In the genomic region with DNA sequence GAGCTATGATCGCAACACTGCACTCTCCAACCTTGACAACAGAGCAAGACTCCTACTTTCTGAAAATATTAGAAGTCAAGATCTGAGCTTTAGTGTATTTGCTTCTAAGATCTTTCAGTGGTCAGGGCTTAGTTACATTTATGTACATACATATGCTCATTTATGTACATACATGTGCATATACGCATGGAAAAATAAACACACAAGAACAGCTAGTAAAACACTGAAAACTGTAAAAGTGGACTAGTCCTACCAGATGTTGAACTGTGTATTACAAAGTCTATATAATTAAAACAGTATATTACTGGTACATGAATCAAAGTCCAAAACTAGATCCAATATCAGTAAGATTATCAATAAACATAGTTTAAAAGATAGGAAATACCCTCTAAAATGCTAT, we compare ENCODE assay signal across 21 cellular contexts. TPM values are rescaled to one million over a fixed set of nuclear protein-coding genes. Genes with fewer than 3 reads are reported as not detected.
A peak's percentile ranks its signal among the peaks of the same experiment; 100 is the strongest.
DNase-seq lines count a peak whose midpoint lies in the region; ATAC-seq, FAIRE-seq and TF ChIP-seq lines count a peak whose summit lies in the region.
"Had no signal": no experiment of that assay in that cellular context is flagged by ENCODE, and none has a peak within 500 bp of the region (broad histone marks: within the 10 kb centered on the region; RNA-seq: fewer than 3 reads in every experiment).

No MANE protein-coding gene starts in this region.

- TF ChIP-seq EP300 in A549 (IDR thresholded peaks at IDR 0.05): no peak

- no peak overlapping the region for H3K9ac ChIP-seq in astrocyte (ENCODE audit: low read length)

- H3K27me3 ChIP-seq in astrocyte (ENCODE audit: insufficient read depth, low read length) (no peaks in the 10 kb centered on the region), body of pancreas (no peaks in the 10 kb centered on the region)

- H3K27ac Mint-ChIP-seq in astrocyte (ENCODE audit: unreplicated experiment) (peak overlapping the region; percentile 41), memory B cell (peak overlapping the region; percentile 60)
- H3K27ac Mint-ChIP-seq in natural killer cell treated with Interleukin-12 subunit alpha and Interleukin-12 subunit beta and Interleukin-15 and Interleukin-18, amount 100 ng/mL, for 72 hours: no peak overlapping the region
- H3K27ac Mint-ChIP-seq: B cell had no signal

- H3K36me3 Mint-ChIP-seq in astrocyte (ENCODE audit: low read depth, unreplicated experiment) (peaks cover 21% of the 10 kb centered on the region), memory B cell (peaks cover 16% of the 10 kb centered on the region)
- H3K36me3 Mint-ChIP-seq in natural killer cell treated with Interleukin-12 subunit alpha and Interleukin-12 subunit beta and Interleukin-15 and Interleukin-18, amount 100 ng/mL, for 72 hours: peaks cover 21% of the 10 kb centered on the region

- DNase-seq in A549 (ENCODE audit: low read depth in 1 of 2, low spot score in 1 of 2) (no peak), H54 (ENCODE audit: insufficient read length, low spot score) (no peak), astrocyte (ENCODE audit: low read depth) (no peak), memory B cell (ENCODE audit: low spot score in 2 of 2) (no peak), body of pancreas (no peak), GM13976 (ENCODE audit: low spot score) (no peak), SHP77 (lab: John Stamatoyannopoulos, UW) (no peak)
- DNase-seq in natural killer cell treated with Interleukin-12 subunit alpha and Interleukin-12 subunit beta and Interleukin-15 and Interleukin-18, amount 100 ng/mL, for 72 hours (ENCODE audit: low spot score): no peak
- DNase-seq: C1 segment of cervical spinal cord; CD4-positive, alpha-beta memory T cell; COR-L47; DMS153; DMS79 treated with DMSO at 0.1 percent for 48 hours; EL; GOT3 had no signal

- no peak for TF ChIP-seq RAD21 in A549 (conservative IDR thresholded peaks at IDR 0.05 in 1 of 2, IDR thresholded peaks at IDR 0.05 in 1 of 2)

- no peak overlapping the region for H3K4me2 ChIP-seq in A549
- H3K4me2 ChIP-seq in astrocyte (ENCODE audit: low read length): no peak overlapping the region

- H3K9me3 ChIP-seq in A549 (no peaks in the 10 kb centered on the region), astrocyte (ENCODE audit: insufficient read depth, low read depth, low read length) (no peaks in the 10 kb centered on the region), body of pancreas (no peaks in the 10 kb centered on the region)
- H3K9me3 ChIP-seq: HAP-1 had no signal

- ATAC-seq in A549 (no peak), memory B cell (ENCODE audit: low read depth) (no peak), body of pancreas (no peak)
- no peak for ATAC-seq in natural killer cell treated with Interleukin-12 subunit alpha and Interleukin-12 subunit beta and Interleukin-15 and Interleukin-18, amount 100 ng/mL, for 72 hours

- H2AFZ ChIP-seq in astrocyte (ENCODE audit: low read depth, low read length): no peak overlapping the region

- CTCF ChIA-PET in A549 (lab: Yijun Ruan, JAX): interaction anchor here (0.6 to 1.3 kb wide), 4 partner anchors 9 to 158 kb away, joined by 3 to 4 read pairs (median 3); no protein-coding TSS in a partner anchor

- 61% methylated on average over 2 of the region's 2 CpGs for WGBS in A549 (ENCODE audit: missing lambda C conversion rate)
- WGBS in body of pancreas, 2 donors: 46 to 48% methylated on average over 2 of the region's 2 CpGs

- TF ChIP-seq CTCF in A549 (IDR thresholded peaks at IDR 0.05): no peak
- no peak for TF ChIP-seq CTCF in astrocyte (IDR thresholded peaks at IDR 0.05; ENCODE audit: insufficient read depth, low read depth, low read length)
- no peak for TF ChIP-seq CTCF in body of pancreas (IDR thresholded peaks at IDR 0.05)
- TF ChIP-seq CTCF in GM13976 (IDR thresholded peaks at IDR 0.05; ENCODE audit: borderline replicate concordance, control extremely low read depth, extremely low read depth, insufficient read depth, missing control alignments): no peak

- POLR2A ChIA-PET in A549 (lab: Yijun Ruan, JAX): interaction anchor here (1.5 kb wide), 1 partner anchor 60 kb away, joined by 4 read pairs; a partner anchor contains a TSS

- TF ChIP-seq POLR2A in A549 (IDR thresholded peaks at IDR 0.05; ENCODE audit: low read length) (no peak), H54 (IDR thresholded peaks at IDR 0.05; ENCODE audit: low read depth, low read length) (no peak), body of pancreas (IDR thresholded peaks at IDR 0.05) (no peak)

- H3K9me3 Mint-ChIP-seq in astrocyte (ENCODE audit: unreplicated experiment): no peaks in the 10 kb centered on the region
- H3K9me3 Mint-ChIP-seq in memory B cell: no peaks in the 10 kb centered on the region
- no peaks in the 10 kb centered on the region for H3K9me3 Mint-ChIP-seq in natural killer cell treated with Interleukin-12 subunit alpha and Interleukin-12 subunit beta and Interleukin-15 and Interleukin-18, amount 100 ng/mL, for 72 hours
- H3K9me3 Mint-ChIP-seq: CD4-positive, alpha-beta memory T cell had no signal

- H3K27me3 Mint-ChIP-seq in astrocyte (ENCODE audit: low read depth, unreplicated experiment) (no peaks in the 10 kb centered on the region), memory B cell (no peaks in the 10 kb centered on the region)
- H3K27me3 Mint-ChIP-seq in natural killer cell treated with Interleukin-12 subunit alpha and Interleukin-12 subunit beta and Interleukin-15 and Interleukin-18, amount 100 ng/mL, for 72 hours: no peaks in the 10 kb centered on the region
- H3K27me3 Mint-ChIP-seq: B cell; CD4-positive, alpha-beta memory T cell had no signal

- peaks cover 47% of the 10 kb centered on the region for H3K79me2 ChIP-seq in astrocyte (ENCODE audit: insufficient read depth, low read length)

- H3K4me3 ChIP-seq in A549 (no peak overlapping the region), astrocyte (ENCODE audit: insufficient read depth, low read depth, low read length) (no peak overlapping the region), body of pancreas (no peak overlapping the region)
- H3K4me3 ChIP-seq: HAP-1 had no signal

- H3K27ac ChIP-seq in A549 (no peak overlapping the region), astrocyte (ENCODE audit: low read depth, low read length) (no peak overlapping the region), body of pancreas (no peak overlapping the region)
- H3K27ac ChIP-seq: HL-60 had no signal

- peaks cover 18% of the 10 kb centered on the region for H3K4me1 Mint-ChIP-seq in astrocyte (ENCODE audit: low read depth, unreplicated experiment)
- H3K4me1 Mint-ChIP-seq in memory B cell: peaks cover 10% of the 10 kb centered on the region
- H3K4me1 Mint-ChIP-seq in natural killer cell treated with Interleukin-12 subunit alpha and Interleukin-12 subunit beta and Interleukin-15 and Interleukin-18, amount 100 ng/mL, for 72 hours (ENCODE audit: low read depth in 2 of 2): no peaks in the 10 kb centered on the region

- peaks cover 46% of the 10 kb centered on the region for H4K20me1 ChIP-seq in astrocyte (ENCODE audit: insufficient read depth, low read length)

- H3K4me1 ChIP-seq in A549 (no peaks in the 10 kb centered on the region), astrocyte (ENCODE audit: insufficient read depth, low read length) (peaks cover 8% of the 10 kb centered on the region), body of pancreas (no peaks in the 10 kb centered on the region)
- H3K4me1 ChIP-seq: HAP-1 had no signal

- intact Hi-C loops in body of pancreas (cut with DNase I): no loop called here

- FAIRE-seq in A549 (lab: Jason Lieb, UNC) (peak; percentile 39), H54 (lab: Jason Lieb, UNC) (peak; percentile 55), astrocyte (lab: Jason Lieb, UNC) (no peak)
- FAIRE-seq: D721Med, G401.6, GM12891 had no signal

- in situ Hi-C loops in GM13976 (cut with MboI; ENCODE audit: low sequenced_read_pairs, unreplicated experiment): no loop called here

- H3K36me3 ChIP-seq in astrocyte (ENCODE audit: insufficient read depth, low read length): peaks cover 91% of the 10 kb centered on the region
- peaks cover 16 to 49% of the 10 kb centered on the region in 2 donors for H3K36me3 ChIP-seq in body of pancreas (replicated peaks in 1 of 2; ENCODE audit: insufficient read depth in 1 of 2, low read depth in 2 of 2)

- no peak overlapping the region for H3K4me3 Mint-ChIP-seq in astrocyte (ENCODE audit: unreplicated experiment)
- no peak overlapping the region for H3K4me3 Mint-ChIP-seq in memory B cell
- H3K4me3 Mint-ChIP-seq in natural killer cell treated with Interleukin-12 subunit alpha and Interleukin-12 subunit beta and Interleukin-15 and Interleukin-18, amount 100 ng/mL, for 72 hours: no peak overlapping the region
- H3K4me3 Mint-ChIP-seq: B cell; CD4-positive, alpha-beta memory T cell had no signal

TF ChIP-seq in A549, 52 proteins besides CTCF, POLR2A, EP300 and RAD21 (continues in another document):
- no peak for TF ChIP-seq CBX8 (IDR thresholded peaks at IDR 0.05)
- no peak for TF ChIP-seq HDAC2 (IDR thresholded peaks at IDR 0.05)

RNA-seq across cellular contexts. Expression of a gene that starts 28.3 kb away (rescaled TPM):
- 169 and 171 TPM in 2 replicates for polyA plus RNA-seq in A549 (2011; rRNA removed)
- polyA plus RNA-seq in A549 (2012; cell fraction: cytosol; rRNA removed): 94.6 and 108 TPM in 2 replicates
- polyA plus RNA-seq in A549 (2012; cell fraction: nucleus; rRNA removed): 35.6 and 63.6 TPM in 2 replicates
- 109 to 114 TPM (median 111 TPM) in 3 replicates for polyA plus RNA-seq in A549 (2017; fragmentation: RNase III; extraction: RNeasy Plus Mini Kit Qiagen cat#74134 plus additional on column Dnase treatment)
- polyA minus RNA-seq in A549 (2011; rRNA and poly(A)+ RNA removed): 53.6 and 71.5 TPM in 2 replicates
- total RNA-seq in astrocyte: 34.5 and 36.3 TPM in 2 replicates
- 10 to 100 TPM; 15.3 to 15.5 TPM for total RNA-seq in body of pancreas
- 10 to 100 TPM; 25.8 to 48.8 TPM for total RNA-seq in natural killer cell treated with Interleukin-12 subunit alpha and Interleukin-12 subunit beta and Interleukin-15 and Interleukin-18, amount 100 ng/mL, for 72 hours

RNA-seq across cellular contexts. Expression of a gene that starts 28.5 kb away (rescaled TPM):
- polyA plus RNA-seq in A549 (2011; rRNA removed) (638 and 726 TPM in 2 replicates), A549 (2017; fragmentation: RNase III; extraction: RNeasy Plus Mini Kit Qiagen cat#74134 plus additional on column Dnase treatment) (354 to 422 TPM (median 395 TPM) in 3 replicates)
- 95.8 and 122 TPM in 2 replicates for polyA plus RNA-seq in A549 (2012; cell fraction: cytosol; rRNA removed)
- 106 and 218 TPM in 2 replicates for polyA plus RNA-seq in A549 (2012; cell fraction: nucleus; rRNA removed)
- 969 and 1,130 TPM in 2 replicates for polyA minus RNA-seq in A549 (2011; rRNA and poly(A)+ RNA removed)
- total RNA-seq in astrocyte (288 and 314 TPM in 2 replicates), body of pancreas (100 to 1,000 TPM; 174 to 259 TPM)
- total RNA-seq in natural killer cell treated with Interleukin-12 subunit alpha and Interleukin-12 subunit beta and Interleukin-15 and Interleukin-18, amount 100 ng/mL, for 72 hours: 100 to 1,000 TPM; 225 to 292 TPM

RNA-seq across cellular contexts. Expression of a gene that starts 59.3 kb away (rescaled TPM):
- 360 and 376 TPM in 2 replicates for polyA plus RNA-seq in A549 (2011; rRNA removed)
- polyA plus RNA-seq in A549 (2012; cell fraction: cytosol; rRNA removed): 93.7 and 99.5 TPM in 2 replicates
- 191 and 272 TPM in 2 replicates for polyA plus RNA-seq in A549 (2012; cell fraction: nucleus; rRNA removed)
- polyA plus RNA-seq in A549 (2017; fragmentation: RNase III; extraction: RNeasy Plus Mini Kit Qiagen cat#74134 plus additional on column Dnase treatment): 182 to 185 TPM (median 183 TPM) in 3 replicates
- 712 and 826 TPM in 2 replicates for polyA minus RNA-seq in A549 (2011; rRNA and poly(A)+ RNA removed)
- 381 and 391 TPM in 2 replicates for total RNA-seq in astrocyte
- total RNA-seq in body of pancreas: 100 to 1,000 TPM in 1 of 2 donors, 10 to 100 TPM in 1; 78.1 to 112 TPM
- total RNA-seq in natural killer cell treated with Interleukin-12 subunit alpha and Interleukin-12 subunit beta and Interleukin-15 and Interleukin-18, amount 100 ng/mL, for 72 hours: 100 to 1,000 TPM; 175 to 211 TPM

Comparison
In these comparisons a context has a peak if more than half of its experiments do, and no peak if none do; other contexts are left out.
1. H3K27ac Mint-ChIP-seq: peak in astrocyte (single experiment) and memory B cell (single experiment); none in natural killer cell treated with Interleukin-12 subunit alpha and Interleukin-12 subunit beta and Interleukin-15 and Interleukin-18, amount 100 ng/mL, for 72 hours (0 of 2).